In the genomic region with DNA sequence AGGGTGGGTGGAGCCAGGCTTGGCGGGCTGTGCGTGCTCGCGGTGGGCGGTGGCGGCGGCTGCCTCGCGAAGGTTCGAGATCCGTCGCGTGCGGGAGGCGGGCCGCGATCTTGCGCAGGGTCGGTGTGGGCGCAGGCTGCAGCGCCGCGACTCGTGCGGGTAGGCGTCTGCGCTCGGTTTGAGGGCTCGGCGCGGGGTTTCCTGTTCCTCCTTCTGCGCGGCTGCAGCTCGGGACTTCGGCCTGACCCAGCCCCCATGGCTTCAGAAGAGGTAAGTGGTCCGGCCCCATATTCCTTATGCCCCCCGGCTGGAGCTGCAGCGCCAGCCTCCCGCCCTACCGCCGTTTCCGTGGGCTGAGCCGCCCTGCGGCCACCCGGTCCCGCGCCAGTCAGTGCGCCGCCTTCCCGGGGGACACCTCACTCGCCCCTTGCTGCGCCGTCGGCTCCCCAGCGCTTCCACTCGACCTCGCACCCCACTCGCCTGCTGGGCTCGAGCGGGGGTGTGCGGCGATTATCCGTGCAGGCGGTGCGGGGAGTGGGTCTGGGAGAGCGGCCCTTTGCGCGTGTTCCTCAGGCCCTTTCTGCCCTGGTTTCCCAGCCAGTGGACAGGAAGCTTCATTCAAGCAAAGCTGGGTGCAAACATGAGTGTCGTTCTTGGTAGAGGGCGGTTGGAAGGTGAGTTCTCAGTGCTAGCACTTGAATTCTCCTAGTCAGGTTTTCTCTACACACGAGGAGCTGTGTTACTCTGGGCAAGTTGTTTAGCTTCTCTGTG, we compare ENCODE assay signal across 8 cellular contexts. TPM values are rescaled to one million over a fixed set of nuclear protein-coding genes. Genes with fewer than 3 reads are reported as not detected.
A peak's percentile ranks its signal among the peaks of the same experiment; 100 is the strongest.
DNase-seq lines count a peak whose midpoint lies in the region; ATAC-seq and TF ChIP-seq lines count a peak whose summit lies in the region.

A gene with protein sequence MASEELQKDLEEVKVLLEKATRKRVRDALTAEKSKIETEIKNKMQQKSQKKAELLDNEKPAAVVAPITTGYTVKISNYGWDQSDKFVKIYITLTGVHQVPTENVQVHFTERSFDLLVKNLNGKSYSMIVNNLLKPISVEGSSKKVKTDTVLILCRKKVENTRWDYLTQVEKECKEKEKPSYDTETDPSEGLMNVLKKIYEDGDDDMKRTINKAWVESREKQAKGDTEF (plus strand): TSS at position 22 of the 771 bp plus-strand sequence. CDS start 234 bp downstream, at position 256.

- peaks cover 6% of the 10 kb centered on the region for H3K4me1 ChIP-seq in iPS-15b (ENCODE audit: control insufficient read depth, insufficient read depth, low read length)

- H3K27me3 ChIP-seq in iPS-15b (ENCODE audit: control insufficient read depth, insufficient read depth, low read length) = no peaks in the 10 kb centered on the region

- peak within 1 kb of the TSS; percentile 98 for H3K9ac ChIP-seq in iPS-15b (ENCODE audit: low read depth, low read length)

- peak; percentile 13 for DNase-seq in AG08395 (ENCODE audit: low spot score)
- peak; percentile 34 for DNase-seq in RPMI7951 (ENCODE audit: low read depth)
- peak; percentile 25 for DNase-seq in astrocyte of the spinal cord (ENCODE audit: low read depth, low spot score)
- DNase-seq in skeletal muscle cell (ENCODE audit: low read depth) = no peak
- no peak for DNase-seq in hepatic stellate cell (ENCODE audit: low spot score)

- in situ Hi-C loops in astrocyte of the spinal cord (cut with HindIII; ENCODE audit: low sequenced_read_pairs) = no loop called here

- H3K4me3 ChIP-seq in astrocyte of the spinal cord (ENCODE audit: low read depth, low read length) = peak within 1 kb of the TSS; percentile 89
- H3K4me3 ChIP-seq in iPS-15b (ENCODE audit: low read depth, low read length) = peak within 1 kb of the TSS; percentile 94
- peak within 1 kb of the TSS; percentile 95 for H3K4me3 ChIP-seq in skeletal muscle cell (ENCODE audit: low read depth, low read length)

- no peaks in the 10 kb centered on the region for H3K36me3 ChIP-seq in iPS-15b (ENCODE audit: control insufficient read depth, insufficient read depth, low read length)

- H3K9me3 ChIP-seq in iPS-15b (ENCODE audit: control insufficient read depth, insufficient read depth, low read length) = no peaks in the 10 kb centered on the region

- peak; percentile 2 for ATAC-seq in GM18517 (IDR thresholded peaks at IDR 0.05; ENCODE audit: unreplicated experiment)
- ATAC-seq in HG03342 (IDR thresholded peaks at IDR 0.05; ENCODE audit: unreplicated experiment) = peak; percentile 5

- TF ChIP-seq CTCF in astrocyte of the spinal cord (IDR thresholded peaks at IDR 0.05; ENCODE audit: low read depth, low read length) = no peak

RNA-seq across cellular contexts. Expression of the gene that starts here (rescaled TPM):
- 258 and 530 TPM in 2 replicates for total RNA-seq in RPMI7951 (2014; rRNA removed; shearing (Covaris generic))

Comparison
In these comparisons a context has a peak if more than half of its experiments do, and no peak if none do; other contexts are left out.
1. DNase-seq: peak in AG08395 (single experiment), RPMI7951 (single experiment) and astrocyte of the spinal cord (single experiment); none in skeletal muscle cell (single experiment) and hepatic stellate cell (single experiment).
2. Peak in every context shown above with its lines, with median percentiles within 50 percentile points of each other: H3K4me3 ChIP-seq.